ENCODE assay signal across 16 cellular contexts in the genomic region with DNA sequence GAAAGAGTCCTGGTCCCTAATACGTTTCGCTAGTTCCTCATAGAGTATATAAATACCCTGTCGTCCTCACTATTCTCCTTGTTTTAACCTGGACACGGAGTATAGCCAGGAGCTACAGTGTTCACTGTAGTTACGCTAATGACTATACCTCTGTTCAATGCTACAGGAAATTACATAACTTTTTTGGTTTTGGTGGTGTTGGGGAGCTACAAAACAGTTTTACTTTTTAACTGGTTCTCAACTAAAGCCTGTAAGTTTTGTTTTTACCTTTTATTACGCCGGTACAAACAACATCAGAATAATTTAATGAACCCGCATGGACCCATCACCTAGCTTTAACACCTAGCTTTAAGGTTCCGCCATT. TPM values are rescaled to one million over a fixed set of nuclear protein-coding genes. Genes with fewer than 3 reads are reported as not detected.
DNase-seq lines count a peak whose midpoint lies in the region; ATAC-seq and TF ChIP-seq lines count a peak whose summit lies in the region.
"Had no signal": no experiment of that assay in that cellular context is flagged by ENCODE, and none has a peak within 500 bp of the region (broad histone marks: within the 10 kb centered on the region; RNA-seq: fewer than 3 reads in every experiment).

No MANE protein-coding gene starts in this region.

- H3F3A ChIP-seq in Loucy (ENCODE audit: low read depth) (0 out of 2 replicates have a peak, but pooled peaks cover 2% of the 10 kb centered on the region), neural cell (ENCODE audit: insufficient read depth, low read length, poor library complexity, severe bottlenecking) (no peaks in the 10 kb centered on the region)

- peak overlapping the region; percentile 84 for H3K4me3 Mint-ChIP-seq in activated CD4-positive, alpha-beta T cell treated with anti-CD3 and anti-CD28 coated beads for 36 hours
- H3K4me3 Mint-ChIP-seq in activated naive CD8-positive, alpha-beta T cell treated with anti-CD3 and anti-CD28 coated beads, Interleukin-2, amount 10 ng/mL, durations not matched to agents 7 days and 5 days = peak overlapping the region; percentile 93

- H3K9me3 ChIP-seq in Loucy (ENCODE audit: insufficient read depth, low read depth, low read length) = peaks cover 2% of the 10 kb centered on the region; the same call in 1 of the 2 replicates
- H3K9me3 ChIP-seq in neural cell (ENCODE audit: low read length) = no peaks in the 10 kb centered on the region
- H3K9me3 ChIP-seq: ascending aorta, testis had no signal

- H3K4me2 ChIP-seq in Loucy (ENCODE audit: low read depth, low read length, poor library complexity, severe bottlenecking) (peak overlapping the region; percentile 86), neural cell (ENCODE audit: low read length) (peak overlapping the region; percentile 77)

- no peak for TF ChIP-seq CTCF in Loucy (conservative IDR thresholded peaks at IDR 0.05; ENCODE audit: low read length)
- no peak for TF ChIP-seq CTCF in neural cell (IDR thresholded peaks at IDR 0.05; ENCODE audit: poor library complexity, severe bottlenecking)

- peaks cover 35% of the 10 kb centered on the region for H3K4me1 ChIP-seq in Loucy (ENCODE audit: insufficient read depth, low read length, poor library complexity, severe bottlenecking)

- H3K36me3 ChIP-seq in Loucy (ENCODE audit: insufficient read depth, low read length) = peaks cover 4% of the 10 kb centered on the region; the same call in 1 of the 2 replicates
- H3K36me3 ChIP-seq in neural cell (ENCODE audit: insufficient read depth, low read length) = no peaks in the 10 kb centered on the region

- TF ChIP-seq RAD21 in neural cell (conservative IDR thresholded peaks at IDR 0.05) = no peak

- peak overlapping the region; percentile 92 for H2AFZ ChIP-seq in Loucy (ENCODE audit: low read length)
- no peak overlapping the region for H2AFZ ChIP-seq in neural cell (ENCODE audit: low read depth, low read length)

- H3K9ac ChIP-seq in Loucy (ENCODE audit: low read depth, low read length, poor library complexity, severe bottlenecking) (peak overlapping the region; percentile 53), neural cell (ENCODE audit: low read length) (no peak overlapping the region)

- no peak overlapping the region for H3K27ac ChIP-seq in neural cell (ENCODE audit: low read length)

- no peak for DNase-seq in activated CD4-positive, alpha-beta T cell treated with anti-CD3 and anti-CD28 coated beads for 36 hours
- no peak for DNase-seq in activated CD4-positive, alpha-beta T cell treated with anti-CD3 and anti-CD28 coated beads, Interleukin-2, amount 50 U/mL, for 4 hours
- no peak for DNase-seq in activated naive CD8-positive, alpha-beta T cell treated with anti-CD3 and anti-CD28 coated beads, Interleukin-2, amount 10 ng/mL, durations not matched to agents 7 days and 5 days
- DNase-seq: ACHN; activated CD4-positive, alpha-beta T cell treated with anti-CD3 and anti-CD28 coated beads for 4 hours; NCI-H1105; retina; testis had no signal

- CTCF ChIA-PET in activated CD4-positive, alpha-beta T cell treated with anti-CD3 and anti-CD28 coated beads for 36 hours (lab: Charles Lee) = interaction anchor here (0.7 to 1.0 kb wide), 4 partner anchors 19 to 150 kb away, joined by 3 to 5 read pairs (median 4); no protein-coding TSS in a partner anchor

- peaks cover 52% of the 10 kb centered on the region for H3K4me1 Mint-ChIP-seq in activated CD4-positive, alpha-beta T cell treated with anti-CD3 and anti-CD28 coated beads for 36 hours
- H3K4me1 Mint-ChIP-seq in activated naive CD8-positive, alpha-beta T cell treated with anti-CD3 and anti-CD28 coated beads, Interleukin-2, amount 10 ng/mL, durations not matched to agents 7 days and 5 days = peaks cover 49% of the 10 kb centered on the region

- TF ChIP-seq EP300 in neural cell (conservative IDR thresholded peaks at IDR 0.05; ENCODE audit: poor library complexity, severe bottlenecking) = no peak

- H3K36me3 Mint-ChIP-seq in activated CD4-positive, alpha-beta T cell treated with anti-CD3 and anti-CD28 coated beads for 36 hours (ENCODE audit: low read depth) = peaks cover 21% of the 10 kb centered on the region
- peaks cover 21% of the 10 kb centered on the region for H3K36me3 Mint-ChIP-seq in activated naive CD8-positive, alpha-beta T cell treated with anti-CD3 and anti-CD28 coated beads, Interleukin-2, amount 10 ng/mL, durations not matched to agents 7 days and 5 days

- H3K79me2 ChIP-seq in Loucy (ENCODE audit: insufficient read depth, low read length) = no peaks in the 10 kb centered on the region
- peaks cover 5% of the 10 kb centered on the region for H3K79me2 ChIP-seq in neural cell (replicated peaks; ENCODE audit: insufficient read depth, low read length)

- H3K9me2 ChIP-seq in Loucy (replicated peaks; ENCODE audit: low read depth, low read length) = no peaks in the 10 kb centered on the region
- H3K9me2 ChIP-seq in neural cell (ENCODE audit: insufficient read depth, low read length) = no peaks in the 10 kb centered on the region

- H3K4me3 ChIP-seq in Loucy (ENCODE audit: low read length, poor library complexity, severe bottlenecking) (peak overlapping the region; percentile 86), neural cell (ENCODE audit: low read length) (peak overlapping the region; percentile 89)
- H3K4me3 ChIP-seq: lung had no signal

- H3K27ac Mint-ChIP-seq in activated CD4-positive, alpha-beta T cell treated with anti-CD3 and anti-CD28 coated beads for 36 hours = no peak overlapping the region
- peak overlapping the region; percentile 80 for H3K27ac Mint-ChIP-seq in activated naive CD8-positive, alpha-beta T cell treated with anti-CD3 and anti-CD28 coated beads, Interleukin-2, amount 10 ng/mL, durations not matched to agents 7 days and 5 days

- H3K27me3 ChIP-seq in Loucy (ENCODE audit: insufficient read depth, low read length, poor library complexity, severe bottlenecking) (no peaks in the 10 kb centered on the region), neural cell (ENCODE audit: insufficient read depth, low read depth, low read length) (no peaks in the 10 kb centered on the region)
- H3K27me3 ChIP-seq: ascending aorta, SJSA1, testis had no signal

- H3K27me3 Mint-ChIP-seq in activated CD4-positive, alpha-beta T cell treated with anti-CD3 and anti-CD28 coated beads for 36 hours = no peaks in the 10 kb centered on the region
- no peaks in the 10 kb centered on the region for H3K27me3 Mint-ChIP-seq in activated naive CD8-positive, alpha-beta T cell treated with anti-CD3 and anti-CD28 coated beads, Interleukin-2, amount 10 ng/mL, durations not matched to agents 7 days and 5 days

- H4K20me1 ChIP-seq in Loucy (ENCODE audit: insufficient read depth, low read length, poor library complexity, severe bottlenecking) (no peaks in the 10 kb centered on the region), neural cell (ENCODE audit: insufficient read depth) (no peaks in the 10 kb centered on the region)

- H3K9me3 Mint-ChIP-seq in activated CD4-positive, alpha-beta T cell treated with anti-CD3 and anti-CD28 coated beads for 36 hours (ENCODE audit: low read depth) = no peaks in the 10 kb centered on the region
- no peaks in the 10 kb centered on the region for H3K9me3 Mint-ChIP-seq in activated naive CD8-positive, alpha-beta T cell treated with anti-CD3 and anti-CD28 coated beads, Interleukin-2, amount 10 ng/mL, durations not matched to agents 7 days and 5 days

- POLR2A ChIA-PET in activated CD4-positive, alpha-beta T cell treated with anti-CD3 and anti-CD28 coated beads for 36 hours (lab: Charles Lee) = interaction anchor here (0.9 kb wide), 1 partner anchor 11 kb away, joined by 3 read pairs; a partner anchor contains a TSS
- POLR2A ChIA-PET in activated naive CD8-positive, alpha-beta T cell treated with anti-CD3 and anti-CD28 coated beads, Interleukin-2, amount 10 ng/mL, durations not matched to agents 7 days and 5 days (lab: Charles Lee) = interaction anchor here (0.7 to 2.3 kb wide), 5 partner anchors 8 to 119 kb away, joined by 3 to 27 read pairs (median 4); a partner anchor contains a TSS

- intact Hi-C loops in activated CD4-positive, alpha-beta T cell treated with anti-CD3 and anti-CD28 coated beads for 36 hours (cut with DNase I, micrococcal nuclease) = loop anchor here (1.0 to 5.0 kb wide), 3 partner anchors 111 to 664 kb away; a partner anchor contains a TSS

- no peak for ATAC-seq in activated CD4-positive, alpha-beta T cell treated with anti-CD3 and anti-CD28 coated beads for 36 hours
- peak; percentile 10 for ATAC-seq in activated naive CD8-positive, alpha-beta T cell treated with anti-CD3 and anti-CD28 coated beads, Interleukin-2, amount 10 ng/mL, durations not matched to agents 7 days and 5 days (ENCODE audit: low read depth)
- ATAC-seq in HG03571 (IDR thresholded peaks at IDR 0.05; ENCODE audit: unreplicated experiment) (no peak), GM18519 (IDR thresholded peaks at IDR 0.05; ENCODE audit: low FRiP score, unreplicated experiment) (no peak), HG03175 (IDR thresholded peaks at IDR 0.05; ENCODE audit: unreplicated experiment) (no peak)

TF ChIP-seq in neural cell, 6 proteins besides CTCF, POLR2A, EP300 and RAD21 (continues in another document):
- TF ChIP-seq POLR2AphosphoS5 (IDR thresholded peaks at IDR 0.05) = no peak
- no peak for TF ChIP-seq MXI1 (conservative IDR thresholded peaks at IDR 0.05; ENCODE audit: poor library complexity, severe bottlenecking)

RNA-seq across cellular contexts. Expression of a gene that starts 1.5 kb away (rescaled TPM):
- total RNA-seq in activated CD4-positive, alpha-beta T cell treated with anti-CD3 and anti-CD28 coated beads for 36 hours = 1 to 10 TPM; 4.3 to 7.7 TPM
- 1 to 10 TPM; 7.9 to 8.2 TPM for total RNA-seq in activated naive CD8-positive, alpha-beta T cell treated with anti-CD3 and anti-CD28 coated beads, Interleukin-2, amount 10 ng/mL, durations not matched to agents 7 days and 5 days
- polyA plus RNA-seq in neural cell = 3.1 and 6.9 TPM in 2 replicates
- 13.1 and 17.4 TPM in 2 replicates for polyA minus RNA-seq in neural cell

RNA-seq across cellular contexts. Expression of a gene that starts 11.6 kb away (rescaled TPM):
- 1,000 to 10,000 TPM; 1,121 to 1,734 TPM for total RNA-seq in activated CD4-positive, alpha-beta T cell treated with anti-CD3 and anti-CD28 coated beads for 36 hours
- total RNA-seq in activated naive CD8-positive, alpha-beta T cell treated with anti-CD3 and anti-CD28 coated beads, Interleukin-2, amount 10 ng/mL, durations not matched to agents 7 days and 5 days = 1,000 to 10,000 TPM; 1,037 to 1,049 TPM
- 1,126 and 1,553 TPM in 2 replicates for polyA plus RNA-seq in neural cell
- polyA minus RNA-seq in neural cell = 285 and 363 TPM in 2 replicates
